ENCODE assay signal across 8 cellular contexts in the genomic region with DNA sequence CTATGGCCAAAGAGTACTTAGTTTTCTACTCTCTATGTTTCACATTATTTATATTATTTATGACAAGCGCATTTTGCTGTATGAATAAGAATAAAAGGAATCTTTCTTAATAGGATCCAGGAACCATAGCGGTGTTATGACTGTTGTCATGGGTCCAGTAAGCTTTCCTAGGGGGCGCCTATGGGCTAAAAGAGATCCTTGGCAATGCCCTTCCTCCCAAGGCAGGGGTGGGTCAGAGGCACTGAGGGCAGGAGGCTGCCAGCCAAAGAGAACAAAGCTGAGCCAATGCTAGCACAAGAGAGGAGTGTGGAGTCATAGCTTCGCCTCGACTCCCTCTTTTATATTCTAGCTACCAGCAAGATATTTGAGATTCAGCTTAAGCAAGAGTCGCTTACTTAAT.
DNase-seq lines count a peak whose midpoint lies in the region; ATAC-seq and TF ChIP-seq lines count a peak whose summit lies in the region.

No MANE protein-coding gene starts in this region.

- H3K4me1 ChIP-seq in ACC112 (ENCODE audit: control insufficient read depth, insufficient read depth, low read length, unreplicated experiment), result peaks cover 23% of the 10 kb centered on the region

- H3K9me3 ChIP-seq in T-helper 17 cell (ENCODE audit: control insufficient read depth, low read length, poor library complexity, severe bottlenecking), result no peaks in the 10 kb centered on the region

- H3K79me2 ChIP-seq in ACC112 (ENCODE audit: control insufficient read depth, insufficient read depth, low read length, unreplicated experiment), result no peaks in the 10 kb centered on the region

- H3K27me3 Mint-ChIP-seq in brain (peaks cover 5% of the 10 kb centered on the region), T-helper 17 cell (no peaks in the 10 kb centered on the region)
- no peaks in the 10 kb centered on the region for H3K27me3 Mint-ChIP-seq in activated T-cell treated with anti-CD3 and anti-CD28 coated beads, Interleukin-2, amount 50 U/mL, for 72 hours (ENCODE audit: low read depth)

- H3K27me3 ChIP-seq in ACC112 (ENCODE audit: insufficient read depth, low read length), result no peaks in the 10 kb centered on the region

- peaks cover 0 to 2% (median 0%) of the 10 kb centered on the region in 5 experiments for H3K9me3 Mint-ChIP-seq in brain
- no peaks in the 10 kb centered on the region for H3K9me3 Mint-ChIP-seq in activated T-cell treated with anti-CD3 and anti-CD28 coated beads, Interleukin-2, amount 50 U/mL, for 72 hours

- peak overlapping the region in 4 of 5 experiments; percentile 36 to 80 (median 56) for H3K27ac Mint-ChIP-seq in brain
- H3K27ac Mint-ChIP-seq in activated T-cell treated with anti-CD3 and anti-CD28 coated beads, Interleukin-2, amount 50 U/mL, for 72 hours, result no peak overlapping the region
- H3K27ac Mint-ChIP-seq in T-helper 17 cell, result no peak overlapping the region

- ATAC-seq in activated T-cell treated with anti-CD3 and anti-CD28 coated beads, Interleukin-2, amount 50 U/mL, for 72 hours (replicated peaks in 1 of 2), result no peak
- ATAC-seq in HG03196 (IDR thresholded peaks at IDR 0.05; ENCODE audit: unreplicated experiment) (no peak), GM19351 (IDR thresholded peaks at IDR 0.05; ENCODE audit: unreplicated experiment) (no peak), T-helper 17 cell (no peak)

- no peak overlapping the region for H3K27ac ChIP-seq in ACC112 (ENCODE audit: low read depth, low read length)

- peak overlapping the region; percentile 36 for H2AFZ ChIP-seq in ACC112 (ENCODE audit: low read length, unreplicated experiment)

- no peaks in the 10 kb centered on the region for H3K36me3 ChIP-seq in ACC112 (ENCODE audit: insufficient read depth, low read length)

- H3K36me3 Mint-ChIP-seq in brain, result no peaks in the 10 kb centered on the region
- no peaks in the 10 kb centered on the region for H3K36me3 Mint-ChIP-seq in activated T-cell treated with anti-CD3 and anti-CD28 coated beads, Interleukin-2, amount 50 U/mL, for 72 hours (ENCODE audit: insufficient read depth in 2 of 2)
- peaks cover 2% of the 10 kb centered on the region for H3K36me3 Mint-ChIP-seq in T-helper 17 cell (ENCODE audit: low read depth)

- peak; percentile 41 for DNase-seq in HT1080 (ENCODE audit: low read depth)
- peak; percentile 34 for DNase-seq in iris pigment epithelial cell (ENCODE audit: low read depth)
- DNase-seq in activated T-cell treated with anti-CD3 and anti-CD28 coated beads, Interleukin-2, amount 50 U/mL, for 72 hours, result no peak
- no peak for DNase-seq in T-helper 17 cell

- TF ChIP-seq CTCF in brain (conservative IDR thresholded peaks at IDR 0.05), result peak; percentile 8 to 34

- H3K4me3 Mint-ChIP-seq in brain, result peak overlapping the region in 1 of 5 experiments; percentile 46
- H3K4me3 Mint-ChIP-seq in activated T-cell treated with anti-CD3 and anti-CD28 coated beads, Interleukin-2, amount 50 U/mL, for 72 hours, result no peak overlapping the region
- H3K4me3 Mint-ChIP-seq in T-helper 17 cell, result no peak overlapping the region

- H3K4me1 Mint-ChIP-seq in brain (peaks cover 24% of the 10 kb centered on the region), T-helper 17 cell (peaks cover 15% of the 10 kb centered on the region)
- peaks cover 26% of the 10 kb centered on the region for H3K4me1 Mint-ChIP-seq in activated T-cell treated with anti-CD3 and anti-CD28 coated beads, Interleukin-2, amount 50 U/mL, for 72 hours (ENCODE audit: low read depth)

- H3K4me3 ChIP-seq in ACC112 (ENCODE audit: low read depth, low read length), result no peak overlapping the region

Comparison
In these comparisons a context has a peak if more than half of its experiments do, and no peak if none do; other contexts are left out.
1. DNase-seq: peak in HT1080 (single experiment) and iris pigment epithelial cell (single experiment); none in activated T-cell treated with anti-CD3 and anti-CD28 coated beads, Interleukin-2, amount 50 U/mL, for 72 hours (0 of 2) and T-helper 17 cell (0 of 3).
2. H3K27ac Mint-ChIP-seq: peak in brain (4 of 5); none in activated T-cell treated with anti-CD3 and anti-CD28 coated beads, Interleukin-2, amount 50 U/mL, for 72 hours (single experiment) and T-helper 17 cell (single experiment).